19 cellular contexts compared by ENCODE assay signal in genomic region chr19:44156475-44156874, GRCh38. TPM values are rescaled to one million over a fixed set of nuclear protein-coding genes. Genes with fewer than 3 reads are reported as not detected.
DNase-seq lines count a peak whose midpoint lies in the region; FAIRE-seq and TF ChIP-seq lines count a peak whose summit lies in the region.
"Had no signal": no experiment of that assay in that cellular context is flagged by ENCODE, and none has a peak within 500 bp of the region (broad histone marks: within the 10 kb centered on the region; RNA-seq: fewer than 3 reads in every experiment).

No MANE protein-coding gene starts in this region.

- H3K9me3 ChIP-seq in CD8-positive, alpha-beta memory T cell (ENCODE audit: low read length): peaks cover 29% of the 10 kb centered on the region
- H3K9me3 ChIP-seq in astrocyte (ENCODE audit: insufficient read depth, low read depth, low read length) (peaks cover 23% of the 10 kb centered on the region), mucosa of stomach (ENCODE audit: control insufficient read depth, low read length) (peaks cover 12% of the 10 kb centered on the region)

- POLR2A ChIA-PET in CD8-positive, alpha-beta memory T cell (lab: Charles Lee): no interaction called here

- peaks cover 22% of the 10 kb centered on the region for H3K36me3 ChIP-seq in CD8-positive, alpha-beta memory T cell (ENCODE audit: insufficient read depth, low read length)
- peaks cover 44% of the 10 kb centered on the region for H3K36me3 ChIP-seq in astrocyte (ENCODE audit: insufficient read depth, low read length)
- peaks cover 14% of the 10 kb centered on the region for H3K36me3 ChIP-seq in mucosa of stomach (ENCODE audit: control insufficient read depth, insufficient read depth, low read length)

- no peak overlapping the region for H3K4me3 Mint-ChIP-seq in CD8-positive, alpha-beta memory T cell
- H3K4me3 Mint-ChIP-seq in astrocyte (ENCODE audit: unreplicated experiment): no peak overlapping the region
- H3K4me3 Mint-ChIP-seq in type B pancreatic cell: no peak overlapping the region
- H3K4me3 Mint-ChIP-seq: CD4-positive, alpha-beta T cell; IgD-negative memory B cell had no signal

- H3K9ac ChIP-seq in astrocyte (ENCODE audit: low read length) (no peak overlapping the region), mucosa of stomach (ENCODE audit: low read length) (no peak overlapping the region)

- no peak overlapping the region for H2AFZ ChIP-seq in astrocyte (ENCODE audit: low read depth, low read length)

- H3K9me3 Mint-ChIP-seq in CD8-positive, alpha-beta memory T cell: peaks cover 37 to 84% (median 77%) of the 10 kb centered on the region in 5 donors
- H3K9me3 Mint-ChIP-seq in astrocyte (ENCODE audit: unreplicated experiment) (peaks cover 26% of the 10 kb centered on the region), type B pancreatic cell (peaks cover 27% of the 10 kb centered on the region)

- FAIRE-seq in astrocyte (lab: Jason Lieb, UNC) (no peak), urothelium cell line (lab: Jason Lieb, UNC) (peak; percentile 74)
- FAIRE-seq: GM12891 had no signal

- no peaks in the 10 kb centered on the region for H3K27me3 ChIP-seq in CD8-positive, alpha-beta memory T cell (ENCODE audit: insufficient read depth, low read length, poor library complexity, severe bottlenecking)
- H3K27me3 ChIP-seq in astrocyte (ENCODE audit: insufficient read depth, low read length) (no peaks in the 10 kb centered on the region), mucosa of stomach (ENCODE audit: control insufficient read depth, insufficient read depth, low read length) (no peaks in the 10 kb centered on the region)
- H3K27me3 ChIP-seq: BE2C, Peyer's patch had no signal

- H3K4me1 Mint-ChIP-seq in CD8-positive, alpha-beta memory T cell: no peaks in the 10 kb centered on the region
- H3K4me1 Mint-ChIP-seq in astrocyte (ENCODE audit: low read depth, unreplicated experiment) (no peaks in the 10 kb centered on the region), type B pancreatic cell (ENCODE audit: unreplicated experiment) (no peaks in the 10 kb centered on the region)
- H3K4me1 Mint-ChIP-seq: IgD-negative memory B cell had no signal

- no peaks in the 10 kb centered on the region for H4K20me1 ChIP-seq in astrocyte (ENCODE audit: insufficient read depth, low read length)

- DNase-seq in CD8-positive, alpha-beta memory T cell: no peak
- DNase-seq in astrocyte (ENCODE audit: low read depth) (no peak), urothelium cell line (ENCODE audit: low spot score) (no peak), NCI-H774 (lab: John Stamatoyannopoulos, UW) (no peak), NCI-H446 treated with DMSO at 0.1 percent for 48 hours (lab: John Stamatoyannopoulos, UW) (no peak), type B pancreatic cell (ENCODE audit: extremely low spot score, unreplicated experiment) (no peak)
- DNase-seq: BE2C; Caco-2; CD4-positive, alpha-beta T cell; DND-41; GOT3; HCEC 1CT; Karpas-422; NCI-H1694; NCI-H2081; Peyer's patch had no signal

- no peak overlapping the region for H3K27ac ChIP-seq in CD8-positive, alpha-beta memory T cell (ENCODE audit: low read depth, low read length)
- no peak overlapping the region for H3K27ac ChIP-seq in astrocyte (ENCODE audit: low read depth, low read length)
- H3K27ac ChIP-seq: Peyer's patch had no signal

- H3K4me1 ChIP-seq in CD8-positive, alpha-beta memory T cell (ENCODE audit: insufficient read depth, low read length): no peaks in the 10 kb centered on the region
- H3K4me1 ChIP-seq in astrocyte (ENCODE audit: insufficient read depth, low read length) (no peaks in the 10 kb centered on the region), mucosa of stomach (ENCODE audit: control insufficient read depth, insufficient read depth, low read length) (no peaks in the 10 kb centered on the region)
- H3K4me1 ChIP-seq: BE2C, Caco-2, Peyer's patch had no signal

- TF ChIP-seq CTCF in astrocyte (IDR thresholded peaks at IDR 0.05; ENCODE audit: insufficient read depth, low read depth, low read length) (no peak), type B pancreatic cell (conservative IDR thresholded peaks at IDR 0.05) (no peak)

- CTCF ChIA-PET in CD8-positive, alpha-beta memory T cell (lab: Charles Lee): no interaction called here

- H3K79me2 ChIP-seq in astrocyte (ENCODE audit: insufficient read depth, low read length): no peaks in the 10 kb centered on the region

- no peak overlapping the region for H3K27ac Mint-ChIP-seq in CD8-positive, alpha-beta memory T cell
- H3K27ac Mint-ChIP-seq in astrocyte (ENCODE audit: unreplicated experiment) (no peak overlapping the region), type B pancreatic cell (no peak overlapping the region)
- H3K27ac Mint-ChIP-seq: CD4-positive, alpha-beta T cell; IgD-negative memory B cell had no signal

- H3K4me3 ChIP-seq in CD8-positive, alpha-beta memory T cell (ENCODE audit: low read length): peak overlapping the region; percentile 3
- H3K4me3 ChIP-seq in astrocyte (ENCODE audit: insufficient read depth, low read depth, low read length) (peak overlapping the region; percentile 2), mucosa of stomach (ENCODE audit: low read length) (peak overlapping the region; percentile 3)
- H3K4me3 ChIP-seq: Peyer's patch had no signal

- no peak overlapping the region for H3K4me2 ChIP-seq in astrocyte (ENCODE audit: low read length)

- H3K27me3 Mint-ChIP-seq in CD8-positive, alpha-beta memory T cell: no peaks in the 10 kb centered on the region
- H3K27me3 Mint-ChIP-seq in astrocyte (ENCODE audit: low read depth, unreplicated experiment) (no peaks in the 10 kb centered on the region), type B pancreatic cell (no peaks in the 10 kb centered on the region)
- H3K27me3 Mint-ChIP-seq: CD4-positive, alpha-beta T cell; IgD-negative memory B cell had no signal

- H3K36me3 Mint-ChIP-seq in CD8-positive, alpha-beta memory T cell: peaks cover 50 to 64% (median 61%) of the 10 kb centered on the region in 3 donors
- H3K36me3 Mint-ChIP-seq in astrocyte (ENCODE audit: low read depth, unreplicated experiment): peaks cover 49% of the 10 kb centered on the region
- H3K36me3 Mint-ChIP-seq in type B pancreatic cell: peaks cover 47% of the 10 kb centered on the region

RNA-seq across cellular contexts. Expression of gene ZNF226, which starts 8.4 kb away (rescaled TPM):
- total RNA-seq in CD8-positive, alpha-beta memory T cell: 1 to 10 TPM; 8.6 to 9.4 TPM
- polyA plus RNA-seq in CD8-positive, alpha-beta memory T cell: 24.8 TPM
- 24.4 and 27.6 TPM in 2 replicates for total RNA-seq in astrocyte
- total RNA-seq in type B pancreatic cell (ENCODE audit: low replicate concordance): 25.1 and 28.8 TPM in 2 replicates

RNA-seq across cellular contexts. Expression of gene ZNF234, which starts 15.1 kb away (rescaled TPM):
- total RNA-seq in CD8-positive, alpha-beta memory T cell: 1 to 10 TPM; 9.4 to 9.5 TPM
- 5.2 TPM for polyA plus RNA-seq in CD8-positive, alpha-beta memory T cell
- total RNA-seq in astrocyte (9.0 and 11.6 TPM in 2 replicates), type B pancreatic cell (ENCODE audit: low replicate concordance) (17.2 and 20.7 TPM in 2 replicates)

RNA-seq across cellular contexts. Expression of gene ZNF225, which starts 43.3 kb away (rescaled TPM):
- 1 to 10 TPM; 3.3 to 3.5 TPM for total RNA-seq in CD8-positive, alpha-beta memory T cell
- polyA plus RNA-seq in CD8-positive, alpha-beta memory T cell: 3.6 TPM
- total RNA-seq in astrocyte: 4.5 and 4.7 TPM in 2 replicates
- total RNA-seq in type B pancreatic cell (ENCODE audit: low replicate concordance): 5.8 and 8.4 TPM in 2 replicates

RNA-seq across cellular contexts. Expression of gene ZNF227, which starts 55.9 kb away (rescaled TPM):
- total RNA-seq in CD8-positive, alpha-beta memory T cell: 10 to 100 TPM; 22.1 to 24.0 TPM
- polyA plus RNA-seq in CD8-positive, alpha-beta memory T cell: 11.4 TPM
- total RNA-seq in astrocyte (10.7 and 18.2 TPM in 2 replicates), type B pancreatic cell (ENCODE audit: low replicate concordance) (21.3 and 32.1 TPM in 2 replicates)
